ENCODE assay signal across 8 cellular contexts in genomic region chr19:9917322-9917721, GRCh38. TPM values are rescaled to one million over a fixed set of nuclear protein-coding genes. Genes with fewer than 3 reads are reported as not detected.
DNase-seq lines count a peak whose midpoint lies in the region; ATAC-seq and FAIRE-seq lines count a peak whose summit lies in the region.

No MANE protein-coding gene starts in this region.

- CTCF ChIA-PET in activated CD4-positive, alpha-beta memory T cell treated with anti-CD3 and anti-CD28 coated beads, Interleukin-2, amount 10 ng/mL, durations not matched to agents 7 days and 5 days (lab: Charles Lee) = no interaction called here

- H3K4me1 Mint-ChIP-seq in activated CD4-positive, alpha-beta memory T cell treated with anti-CD3 and anti-CD28 coated beads, Interleukin-2, amount 10 ng/mL, durations not matched to agents 7 days and 5 days = peaks cover 15% of the 10 kb centered on the region

- H3K4me3 Mint-ChIP-seq in activated CD4-positive, alpha-beta memory T cell treated with anti-CD3 and anti-CD28 coated beads, Interleukin-2, amount 10 ng/mL, durations not matched to agents 7 days and 5 days = no peak overlapping the region

- no peaks in the 10 kb centered on the region for H3K36me3 Mint-ChIP-seq in activated CD4-positive, alpha-beta memory T cell treated with anti-CD3 and anti-CD28 coated beads, Interleukin-2, amount 10 ng/mL, durations not matched to agents 7 days and 5 days (ENCODE audit: low read depth)

- FAIRE-seq in islet of Langerhans (lab: Jason Lieb, UNC) = peak; percentile 69

- no peak for ATAC-seq in HG03159 (IDR thresholded peaks at IDR 0.05; ENCODE audit: unreplicated experiment)
- ATAC-seq in HG03460 (IDR thresholded peaks at IDR 0.05; ENCODE audit: unreplicated experiment) = no peak

- POLR2A ChIA-PET in activated CD4-positive, alpha-beta memory T cell treated with anti-CD3 and anti-CD28 coated beads, Interleukin-2, amount 10 ng/mL, durations not matched to agents 7 days and 5 days (lab: Charles Lee) = no interaction called here

- peak; percentile 75 for DNase-seq in G401 (ENCODE audit: low spot score)
- peak; percentile 39 for DNase-seq in NCI-H1694 (lab: John Stamatoyannopoulos, UW)
- peak; percentile 22 for DNase-seq in activated CD4-positive, alpha-beta memory T cell treated with anti-CD3 and anti-CD28 coated beads, Interleukin-2, amount 10 ng/mL, durations not matched to agents 7 days and 5 days
- no peak for DNase-seq in stimulated activated CD8-positive, alpha-beta memory T cell treated with anti-CD3 and anti-CD28 coated beads, Interleukin-4, amount 100 ng/mL, for 48 hours
- no peak for DNase-seq in ureter (ENCODE audit: low spot score)

- H3K27ac Mint-ChIP-seq in activated CD4-positive, alpha-beta memory T cell treated with anti-CD3 and anti-CD28 coated beads, Interleukin-2, amount 10 ng/mL, durations not matched to agents 7 days and 5 days = no peak overlapping the region

- H3K27me3 Mint-ChIP-seq in activated CD4-positive, alpha-beta memory T cell treated with anti-CD3 and anti-CD28 coated beads, Interleukin-2, amount 10 ng/mL, durations not matched to agents 7 days and 5 days = peaks cover 30% of the 10 kb centered on the region

- in situ Hi-C loops in G401 (cut with HindIII; ENCODE audit: low sequenced_read_pairs) = no loop called here

- H3K9me3 Mint-ChIP-seq in activated CD4-positive, alpha-beta memory T cell treated with anti-CD3 and anti-CD28 coated beads, Interleukin-2, amount 10 ng/mL, durations not matched to agents 7 days and 5 days = no peaks in the 10 kb centered on the region

RNA-seq across cellular contexts. Expression of gene OLFM2, which starts 19.0 kb away (rescaled TPM):
- 5.8 and 11.5 TPM in 2 replicates for total RNA-seq in G401 (2014; rRNA removed; shearing (Covaris generic))
- 10 to 100 TPM in 1 of 2 experiments, 1 to 10 TPM in 1; 9.7 to 10.5 TPM for total RNA-seq in activated CD4-positive, alpha-beta memory T cell treated with anti-CD3 and anti-CD28 coated beads, Interleukin-2, amount 10 ng/mL, durations not matched to agents 7 days and 5 days
- 5.6 TPM for total RNA-seq in ureter

Comparison
In these comparisons a context has a peak if more than half of its experiments do, and no peak if none do; other contexts are left out.
1. DNase-seq: peak in G401 (single experiment), NCI-H1694 (single experiment) and activated CD4-positive, alpha-beta memory T cell treated with anti-CD3 and anti-CD28 coated beads, Interleukin-2, amount 10 ng/mL, durations not matched to agents 7 days and 5 days (single experiment); none in stimulated activated CD8-positive, alpha-beta memory T cell treated with anti-CD3 and anti-CD28 coated beads, Interleukin-4, amount 100 ng/mL, for 48 hours (single experiment) and ureter (single experiment).